ENCODE assay signal across 16 cellular contexts in the genomic region with DNA sequence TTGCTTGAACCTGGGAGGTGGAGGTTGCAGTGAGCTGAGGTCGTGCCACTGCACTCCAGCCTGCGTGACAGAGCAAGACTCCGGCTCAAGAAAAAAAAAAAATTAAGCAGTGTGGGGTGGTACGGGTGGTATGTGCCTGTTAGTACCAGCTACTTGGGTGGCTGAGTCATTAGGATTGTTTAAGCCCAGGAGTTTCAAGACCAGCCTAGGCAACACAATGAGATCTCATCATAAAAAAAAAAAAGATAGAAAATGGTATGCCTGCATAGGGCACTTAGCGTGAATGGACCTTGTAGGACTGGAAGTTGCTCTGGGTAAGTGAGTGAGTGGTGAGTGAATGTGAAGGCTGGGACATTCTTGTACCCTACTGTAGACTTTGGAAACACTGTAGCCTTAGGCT. TPM values are rescaled to one million over a fixed set of nuclear protein-coding genes. Genes with fewer than 3 reads are reported as not detected.
DNase-seq lines count a peak whose midpoint lies in the region; ATAC-seq, FAIRE-seq and TF ChIP-seq lines count a peak whose summit lies in the region.
"Had no signal": no experiment of that assay in that cellular context is flagged by ENCODE, and none has a peak within 500 bp of the region (broad histone marks: within the 10 kb centered on the region; RNA-seq: fewer than 3 reads in every experiment).

No MANE protein-coding gene starts in this region.

- H3K4me3 ChIP-seq in PC-3 (ENCODE audit: low read length) (no peak overlapping the region), bronchial epithelial cell (ENCODE audit: low read depth, low read length) (no peak overlapping the region), uterus (no peak overlapping the region)

- H3K27me3 ChIP-seq in PC-3 (ENCODE audit: low read length) (no peaks in the 10 kb centered on the region), bronchial epithelial cell (ENCODE audit: control insufficient read depth, insufficient read depth, low read length) (no peaks in the 10 kb centered on the region), uterus (no peaks in the 10 kb centered on the region)

- intact Hi-C loops in PC-3 (cut with micrococcal nuclease) (no loop called here), uterus (cut with DNase I; ENCODE audit: low total_unique reads) (no loop called here)

- H3K36me3 ChIP-seq in PC-3 (ENCODE audit: low read depth, low read length) (no peaks in the 10 kb centered on the region), bronchial epithelial cell (ENCODE audit: control insufficient read depth, insufficient read depth, low read length) (no peaks in the 10 kb centered on the region), uterus (no peaks in the 10 kb centered on the region)

- no peak for FAIRE-seq in bronchial epithelial cell (lab: Jason Lieb, UNC)

- no peaks in the 10 kb centered on the region for H4K20me1 ChIP-seq in PC-3 (ENCODE audit: low read length)

- H3K9me3 ChIP-seq in PC-3 (ENCODE audit: low read length): no peaks in the 10 kb centered on the region
- no peaks in the 10 kb centered on the region for H3K9me3 ChIP-seq in uterus

- H3K9ac ChIP-seq in PC-3 (ENCODE audit: low read length): no peak overlapping the region

- POLR2A ChIA-PET in PC-3 (lab: Charles Lee; ENCODE audit: unreplicated experiment): no interaction called here

- H3K27ac Mint-ChIP-seq in neural crest cell (ENCODE audit: unreplicated experiment): peak overlapping the region; percentile 19
- H3K27ac Mint-ChIP-seq: activated CD8-positive, alpha-beta T cell treated with anti-CD3 and anti-CD28 coated beads for 36 hours had no signal

- H3K36me3 Mint-ChIP-seq in neural crest cell (ENCODE audit: low read depth): peaks cover 2% of the 10 kb centered on the region

- H3K4me3 Mint-ChIP-seq in neural crest cell: no peak overlapping the region
- H3K4me3 Mint-ChIP-seq: activated CD8-positive, alpha-beta T cell treated with anti-CD3 and anti-CD28 coated beads for 36 hours; naive B cell had no signal

- H3F3A ChIP-seq in PC-3 (ENCODE audit: low read length, unreplicated experiment): no peaks in the 10 kb centered on the region

- H3K27me3 Mint-ChIP-seq in neural crest cell (ENCODE audit: low read depth): no peaks in the 10 kb centered on the region
- H3K27me3 Mint-ChIP-seq: activated CD8-positive, alpha-beta T cell treated with anti-CD3 and anti-CD28 coated beads for 36 hours; naive B cell had no signal

- H3K9me2 ChIP-seq in PC-3 (replicated peaks; ENCODE audit: low read length): no peaks in the 10 kb centered on the region

- H3K79me2 ChIP-seq in PC-3 (ENCODE audit: low read length): peaks cover 11% of the 10 kb centered on the region

- CTCF ChIA-PET in PC-3 (lab: Charles Lee): no interaction called here

- ATAC-seq in PC-3 (peak; percentile 20; the same call in 1 of the 2 replicates), HG02970 (IDR thresholded peaks at IDR 0.05; ENCODE audit: low FRiP score, unreplicated experiment) (no peak), GM18909 (IDR thresholded peaks at IDR 0.05; ENCODE audit: poor library complexity, unreplicated experiment) (no peak)
- ATAC-seq: activated CD8-positive, alpha-beta T cell treated with anti-CD3 and anti-CD28 coated beads for 36 hours had no signal

- no TSS peak for BruUV-seq in PC-3 (replicated peaks; lab: Mats Ljungman, UMichigan)

- no peak overlapping the region for H3K27ac ChIP-seq in PC-3 (ENCODE audit: low read length)
- no peak overlapping the region for H3K27ac ChIP-seq in uterus

- no peak for TF ChIP-seq CTCF in PC-3 (conservative IDR thresholded peaks at IDR 0.05; ENCODE audit: low read depth, low read length)
- TF ChIP-seq CTCF in bronchial epithelial cell (IDR thresholded peaks at IDR 0.05; ENCODE audit: insufficient read depth, low read length, severe bottlenecking): no peak
- no peak for TF ChIP-seq CTCF in neural crest cell (conservative IDR thresholded peaks at IDR 0.05)
- TF ChIP-seq CTCF in uterus (IDR thresholded peaks at IDR 0.05): no peak

- H3K4me1 ChIP-seq in PC-3 (ENCODE audit: insufficient read depth, low read length) (no peaks in the 10 kb centered on the region), uterus (no peaks in the 10 kb centered on the region)

- DNase-seq in EL: peak; percentile 61
- no peak for DNase-seq in PC-3
- peak; percentile 92 for DNase-seq in bronchial epithelial cell (ENCODE audit: low read depth)
- no peak for DNase-seq in neural crest cell (ENCODE audit: low read depth, low spot score)
- DNase-seq in uterus: no peak
- DNase-seq in NAMALWA (ENCODE audit: low spot score): no peak
- DNase-seq: activated CD8-positive, alpha-beta T cell treated with anti-CD3 and anti-CD28 coated beads for 36 hours; aorta; GDM1; hypothalamus; naive B cell; NCI-H146; NCI-H510A; stimulated activated naive CD4-positive, alpha-beta T cell treated with Interleukin-2 at 50 U/mL for 16 hours had no signal

- H3K4me1 Mint-ChIP-seq in neural crest cell: peaks cover 5% of the 10 kb centered on the region

- H2AFZ ChIP-seq in PC-3 (ENCODE audit: low read length): no peak overlapping the region

- H3K4me2 ChIP-seq in PC-3 (ENCODE audit: low read length): no peak overlapping the region

- H3K9me3 Mint-ChIP-seq in neural crest cell: no peaks in the 10 kb centered on the region
- H3K9me3 Mint-ChIP-seq: activated CD8-positive, alpha-beta T cell treated with anti-CD3 and anti-CD28 coated beads for 36 hours; naive B cell had no signal

- no peak for TF ChIP-seq POLR2A in uterus (IDR thresholded peaks at IDR 0.05)

RNA-seq across cellular contexts. Expression of gene TBCE, which starts 37.0 kb away (rescaled TPM):
- 31.8 and 41.0 TPM in 2 replicates for total RNA-seq in PC-3 (2014; rRNA removed)
- total RNA-seq in bronchial epithelial cell: 16.4 and 25.0 TPM in 2 replicates
- total RNA-seq in neural crest cell: 28.2 and 33.3 TPM in 2 replicates
- total RNA-seq in uterus: 10 to 100 TPM in 3 of 4 donors, 1 to 10 TPM in 1; 9.7 to 34.5 (median 19.6) TPM

Comparison
In these comparisons a context has a peak if more than half of its experiments do, and no peak if none do; other contexts are left out.
1. DNase-seq: peak in EL (single experiment) and bronchial epithelial cell (single experiment); none in PC-3 (single experiment), neural crest cell (single experiment), uterus (0 of 2) and NAMALWA (single experiment).